Comparison of ENCODE assay signal across 13 cellular contexts in the genomic region with DNA sequence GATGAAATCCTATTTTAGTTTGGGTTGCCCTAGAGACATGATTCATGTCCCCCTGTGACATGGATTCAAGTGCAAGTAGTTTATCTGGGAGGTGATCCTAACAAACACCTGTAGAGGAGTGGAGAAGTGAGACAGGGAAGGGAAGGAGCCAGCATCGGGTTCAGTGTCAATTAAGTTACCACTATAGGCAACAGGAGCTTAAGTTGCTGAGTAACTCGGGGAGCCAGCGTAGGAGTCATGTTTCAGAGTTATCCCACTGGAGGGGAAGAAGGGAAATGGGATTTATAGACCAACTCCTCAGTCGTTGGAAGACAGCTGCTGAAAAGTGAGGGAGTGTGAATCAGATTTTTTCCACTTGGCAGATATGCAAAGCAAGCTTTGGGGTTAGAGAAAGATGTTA. TPM values are rescaled to one million over a fixed set of nuclear protein-coding genes. Genes with fewer than 3 reads are reported as not detected.
DNase-seq lines count a peak whose midpoint lies in the region; ATAC-seq and TF ChIP-seq lines count a peak whose summit lies in the region.
"Had no signal": no experiment of that assay in that cellular context is flagged by ENCODE, and none has a peak within 500 bp of the region (broad histone marks: within the 10 kb centered on the region; RNA-seq: fewer than 3 reads in every experiment).

No MANE protein-coding gene starts in this region.

- H3K9me3 Mint-ChIP-seq in activated naive CD4-positive, alpha-beta T cell treated with anti-CD3 and anti-CD28 coated beads, Interleukin-2, amount 50 U/mL, for 24 hours, result peaks cover 34% of the 10 kb centered on the region
- H3K9me3 Mint-ChIP-seq in WTC11, result peaks cover 33% of the 10 kb centered on the region
- H3K9me3 Mint-ChIP-seq in stimulated activated memory B cell treated with anti-CD40 and anti-IgM and Interleukin-4, amounts not matched to agents 10 μg/mL and 1 μg/mL and 100 μg/mL, for 72 hours, result peaks cover 20% of the 10 kb centered on the region
- H3K9me3 Mint-ChIP-seq: dendritic cell treated with granulocyte-macrophage colony-stimulating factor and Interleukin-4, amounts not matched to agents 40 ng/mL and 50 ng/mL, for 4 days had no signal

- peak; percentile 65 for ATAC-seq in WTC11
- ATAC-seq in stimulated activated memory B cell treated with anti-CD40 and anti-IgM and Interleukin-4, amounts not matched to agents 10 μg/mL and 1 μg/mL and 100 μg/mL, for 72 hours, result no peak
- no peak for ATAC-seq in GM21717 (IDR thresholded peaks at IDR 0.05; ENCODE audit: unreplicated experiment)
- ATAC-seq: GM12878; stimulated activated naive CD8-positive, alpha-beta T cell treated with anti-CD3 and anti-CD28 coated beads, Interleukin-15, Interleukin-2, amounts not matched to agents 100 U/mL and 50 U/mL, for 24 hours had no signal

- H3K36me3 Mint-ChIP-seq in activated naive CD4-positive, alpha-beta T cell treated with anti-CD3 and anti-CD28 coated beads, Interleukin-2, amount 50 U/mL, for 24 hours, result peaks cover 69% of the 10 kb centered on the region
- peaks cover 44% of the 10 kb centered on the region for H3K36me3 Mint-ChIP-seq in WTC11
- H3K36me3 Mint-ChIP-seq in stimulated activated memory B cell treated with anti-CD40 and anti-IgM and Interleukin-4, amounts not matched to agents 10 μg/mL and 1 μg/mL and 100 μg/mL, for 72 hours, result peaks cover 68% of the 10 kb centered on the region

- POLR2A ChIA-PET in WTC11 (lab: Charles Lee), result no interaction called here

- peak overlapping the region; percentile 0 for H3K4me3 Mint-ChIP-seq in activated naive CD4-positive, alpha-beta T cell treated with anti-CD3 and anti-CD28 coated beads, Interleukin-2, amount 50 U/mL, for 24 hours
- peak overlapping the region; percentile 15; the same call in 1 of the 2 replicates for H3K4me3 Mint-ChIP-seq in WTC11
- H3K4me3 Mint-ChIP-seq in stimulated activated memory B cell treated with anti-CD40 and anti-IgM and Interleukin-4, amounts not matched to agents 10 μg/mL and 1 μg/mL and 100 μg/mL, for 72 hours, result no peak overlapping the region
- H3K4me3 Mint-ChIP-seq: dendritic cell treated with granulocyte-macrophage colony-stimulating factor and Interleukin-4, amounts not matched to agents 40 ng/mL and 50 ng/mL, for 4 days had no signal

- H3K27ac Mint-ChIP-seq in activated naive CD4-positive, alpha-beta T cell treated with anti-CD3 and anti-CD28 coated beads, Interleukin-2, amount 50 U/mL, for 24 hours, result peak overlapping the region; percentile 49
- peak overlapping the region; percentile 96 for H3K27ac Mint-ChIP-seq in WTC11
- peak overlapping the region; percentile 81 for H3K27ac Mint-ChIP-seq in stimulated activated memory B cell treated with anti-CD40 and anti-IgM and Interleukin-4, amounts not matched to agents 10 μg/mL and 1 μg/mL and 100 μg/mL, for 72 hours
- H3K27ac Mint-ChIP-seq: dendritic cell treated with granulocyte-macrophage colony-stimulating factor and Interleukin-4, amounts not matched to agents 40 ng/mL and 50 ng/mL, for 4 days had no signal

- H3K4me1 Mint-ChIP-seq in activated naive CD4-positive, alpha-beta T cell treated with anti-CD3 and anti-CD28 coated beads, Interleukin-2, amount 50 U/mL, for 24 hours, result peaks cover 89% of the 10 kb centered on the region
- peaks cover 63% of the 10 kb centered on the region for H3K4me1 Mint-ChIP-seq in WTC11
- H3K4me1 Mint-ChIP-seq in stimulated activated memory B cell treated with anti-CD40 and anti-IgM and Interleukin-4, amounts not matched to agents 10 μg/mL and 1 μg/mL and 100 μg/mL, for 72 hours, result peaks cover 68% of the 10 kb centered on the region

- TF ChIP-seq CTCF in WTC11 (IDR thresholded peaks at IDR 0.05), result no peak

- no peaks in the 10 kb centered on the region for H3K27me3 Mint-ChIP-seq in activated naive CD4-positive, alpha-beta T cell treated with anti-CD3 and anti-CD28 coated beads, Interleukin-2, amount 50 U/mL, for 24 hours
- H3K27me3 Mint-ChIP-seq in WTC11 (ENCODE audit: low read depth), result no peaks in the 10 kb centered on the region
- H3K27me3 Mint-ChIP-seq in stimulated activated memory B cell treated with anti-CD40 and anti-IgM and Interleukin-4, amounts not matched to agents 10 μg/mL and 1 μg/mL and 100 μg/mL, for 72 hours, result no peaks in the 10 kb centered on the region
- H3K27me3 Mint-ChIP-seq: dendritic cell treated with granulocyte-macrophage colony-stimulating factor and Interleukin-4, amounts not matched to agents 40 ng/mL and 50 ng/mL, for 4 days had no signal

- no peak for DNase-seq in activated naive CD4-positive, alpha-beta T cell treated with anti-CD3 and anti-CD28 coated beads, Interleukin-2, amount 50 U/mL, for 16 hours
- DNase-seq in WTC11 (ENCODE audit: low spot score), result peak; percentile 13
- DNase-seq in iPS DF 19.7 (ENCODE audit: low read depth, low spot score), result peak; percentile 3
- no peak for DNase-seq in stimulated activated naive CD4-positive, alpha-beta T cell (lab: John Stamatoyannopoulos, UW)
- DNase-seq in NCI-H510A treated with DMSO at 0.1 percent for 48 hours (lab: John Stamatoyannopoulos, UW), result no peak
- DNase-seq: C1 segment of cervical spinal cord; left cardiac atrium; stimulated activated naive CD8-positive, alpha-beta T cell treated with anti-CD3 and anti-CD28 coated beads, Interleukin-15, Interleukin-2, amounts not matched to agents 100 U/mL and 50 U/mL, for 24 hours had no signal

- CTCF ChIA-PET in WTC11 (lab: Charles Lee), result interaction anchor here (1.9 kb wide), 1 partner anchor 288 kb away, joined by 5 read pairs; no protein-coding TSS in a partner anchor

TF ChIP-seq in WTC11, 78 proteins besides CTCF, POLR2A, EP300 and RAD21 (continues in another document):
- TF ChIP-seq, protein P1, sequence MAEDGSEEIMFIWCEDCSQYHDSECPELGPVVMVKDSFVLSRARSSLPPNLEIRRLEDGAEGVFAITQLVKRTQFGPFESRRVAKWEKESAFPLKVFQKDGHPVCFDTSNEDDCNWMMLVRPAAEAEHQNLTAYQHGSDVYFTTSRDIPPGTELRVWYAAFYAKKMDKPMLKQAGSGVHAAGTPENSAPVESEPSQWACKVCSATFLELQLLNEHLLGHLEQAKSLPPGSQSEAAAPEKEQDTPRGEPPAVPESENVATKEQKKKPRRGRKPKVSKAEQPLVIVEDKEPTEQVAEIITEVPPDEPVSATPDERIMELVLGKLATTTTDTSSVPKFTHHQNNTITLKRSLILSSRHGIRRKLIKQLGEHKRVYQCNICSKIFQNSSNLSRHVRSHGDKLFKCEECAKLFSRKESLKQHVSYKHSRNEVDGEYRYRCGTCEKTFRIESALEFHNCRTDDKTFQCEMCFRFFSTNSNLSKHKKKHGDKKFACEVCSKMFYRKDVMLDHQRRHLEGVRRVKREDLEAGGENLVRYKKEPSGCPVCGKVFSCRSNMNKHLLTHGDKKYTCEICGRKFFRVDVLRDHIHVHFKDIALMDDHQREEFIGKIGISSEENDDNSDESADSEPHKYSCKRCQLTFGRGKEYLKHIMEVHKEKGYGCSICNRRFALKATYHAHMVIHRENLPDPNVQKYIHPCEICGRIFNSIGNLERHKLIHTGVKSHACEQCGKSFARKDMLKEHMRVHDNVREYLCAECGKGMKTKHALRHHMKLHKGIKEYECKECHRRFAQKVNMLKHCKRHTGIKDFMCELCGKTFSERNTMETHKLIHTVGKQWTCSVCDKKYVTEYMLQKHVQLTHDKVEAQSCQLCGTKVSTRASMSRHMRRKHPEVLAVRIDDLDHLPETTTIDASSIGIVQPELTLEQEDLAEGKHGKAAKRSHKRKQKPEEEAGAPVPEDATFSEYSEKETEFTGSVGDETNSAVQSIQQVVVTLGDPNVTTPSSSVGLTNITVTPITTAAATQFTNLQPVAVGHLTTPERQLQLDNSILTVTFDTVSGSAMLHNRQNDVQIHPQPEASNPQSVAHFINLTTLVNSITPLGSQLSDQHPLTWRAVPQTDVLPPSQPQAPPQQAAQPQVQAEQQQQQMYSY (CRISPR knock-in tag; IDR thresholded peaks at IDR 0.05), result no peak
- TF ChIP-seq, protein P2, sequence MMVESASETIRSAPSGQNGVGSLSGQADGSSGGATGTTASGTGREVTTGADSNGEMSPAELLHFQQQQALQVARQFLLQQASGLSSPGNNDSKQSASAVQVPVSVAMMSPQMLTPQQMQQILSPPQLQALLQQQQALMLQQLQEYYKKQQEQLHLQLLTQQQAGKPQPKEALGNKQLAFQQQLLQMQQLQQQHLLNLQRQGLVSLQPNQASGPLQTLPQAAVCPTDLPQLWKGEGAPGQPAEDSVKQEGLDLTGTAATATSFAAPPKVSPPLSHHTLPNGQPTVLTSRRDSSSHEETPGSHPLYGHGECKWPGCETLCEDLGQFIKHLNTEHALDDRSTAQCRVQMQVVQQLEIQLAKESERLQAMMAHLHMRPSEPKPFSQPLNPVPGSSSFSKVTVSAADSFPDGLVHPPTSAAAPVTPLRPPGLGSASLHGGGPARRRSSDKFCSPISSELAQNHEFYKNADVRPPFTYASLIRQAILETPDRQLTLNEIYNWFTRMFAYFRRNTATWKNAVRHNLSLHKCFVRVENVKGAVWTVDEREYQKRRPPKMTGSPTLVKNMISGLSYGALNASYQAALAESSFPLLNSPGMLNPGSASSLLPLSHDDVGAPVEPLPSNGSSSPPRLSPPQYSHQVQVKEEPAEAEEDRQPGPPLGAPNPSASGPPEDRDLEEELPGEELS (CRISPR knock-in tag; IDR thresholded peaks at IDR 0.05), result no peak
- TF ChIP-seq, protein P3, sequence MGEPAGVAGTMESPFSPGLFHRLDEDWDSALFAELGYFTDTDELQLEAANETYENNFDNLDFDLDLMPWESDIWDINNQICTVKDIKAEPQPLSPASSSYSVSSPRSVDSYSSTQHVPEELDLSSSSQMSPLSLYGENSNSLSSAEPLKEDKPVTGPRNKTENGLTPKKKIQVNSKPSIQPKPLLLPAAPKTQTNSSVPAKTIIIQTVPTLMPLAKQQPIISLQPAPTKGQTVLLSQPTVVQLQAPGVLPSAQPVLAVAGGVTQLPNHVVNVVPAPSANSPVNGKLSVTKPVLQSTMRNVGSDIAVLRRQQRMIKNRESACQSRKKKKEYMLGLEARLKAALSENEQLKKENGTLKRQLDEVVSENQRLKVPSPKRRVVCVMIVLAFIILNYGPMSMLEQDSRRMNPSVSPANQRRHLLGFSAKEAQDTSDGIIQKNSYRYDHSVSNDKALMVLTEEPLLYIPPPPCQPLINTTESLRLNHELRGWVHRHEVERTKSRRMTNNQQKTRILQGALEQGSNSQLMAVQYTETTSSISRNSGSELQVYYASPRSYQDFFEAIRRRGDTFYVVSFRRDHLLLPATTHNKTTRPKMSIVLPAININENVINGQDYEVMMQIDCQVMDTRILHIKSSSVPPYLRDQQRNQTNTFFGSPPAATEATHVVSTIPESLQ (CRISPR knock-in tag; IDR thresholded peaks at IDR 0.05), result no peak
- TF ChIP-seq NR3C1 (CRISPR knock-in tag; conservative IDR thresholded peaks at IDR 0.05; ENCODE audit: low read depth) (no peak), GRHL2 (CRISPR knock-in tag; IDR thresholded peaks at IDR 0.05; ENCODE audit: insufficient replicate concordance, severe bottlenecking) (no peak)

RNA-seq across cellular contexts. Expression of a gene that starts 54.9 kb away (rescaled TPM):
- 17.2 to 20.7 TPM (median 18.6 TPM) in 3 replicates for total RNA-seq in WTC11 (2021)

RNA-seq across cellular contexts. Expression of a gene that starts 56.1 kb away (rescaled TPM):
- total RNA-seq in WTC11 (2021), result 36.4 to 41.0 TPM (median 37.8 TPM) in 3 replicates

Comparison
In these comparisons a context has a peak if more than half of its experiments do, and no peak if none do; other contexts are left out.
1. DNase-seq: peak in WTC11 (single experiment) and iPS DF 19.7 (single experiment); none in activated naive CD4-positive, alpha-beta T cell treated with anti-CD3 and anti-CD28 coated beads, Interleukin-2, amount 50 U/mL, for 16 hours (single experiment), stimulated activated naive CD4-positive, alpha-beta T cell (0 of 6) and NCI-H510A treated with DMSO at 0.1 percent for 48 hours (single experiment).
2. Peak in every context shown above with its lines, with median percentiles within 50 percentile points of each other: H3K27ac Mint-ChIP-seq.